Comparison of ENCODE assay signal across 12 cellular contexts in the genomic region with DNA sequence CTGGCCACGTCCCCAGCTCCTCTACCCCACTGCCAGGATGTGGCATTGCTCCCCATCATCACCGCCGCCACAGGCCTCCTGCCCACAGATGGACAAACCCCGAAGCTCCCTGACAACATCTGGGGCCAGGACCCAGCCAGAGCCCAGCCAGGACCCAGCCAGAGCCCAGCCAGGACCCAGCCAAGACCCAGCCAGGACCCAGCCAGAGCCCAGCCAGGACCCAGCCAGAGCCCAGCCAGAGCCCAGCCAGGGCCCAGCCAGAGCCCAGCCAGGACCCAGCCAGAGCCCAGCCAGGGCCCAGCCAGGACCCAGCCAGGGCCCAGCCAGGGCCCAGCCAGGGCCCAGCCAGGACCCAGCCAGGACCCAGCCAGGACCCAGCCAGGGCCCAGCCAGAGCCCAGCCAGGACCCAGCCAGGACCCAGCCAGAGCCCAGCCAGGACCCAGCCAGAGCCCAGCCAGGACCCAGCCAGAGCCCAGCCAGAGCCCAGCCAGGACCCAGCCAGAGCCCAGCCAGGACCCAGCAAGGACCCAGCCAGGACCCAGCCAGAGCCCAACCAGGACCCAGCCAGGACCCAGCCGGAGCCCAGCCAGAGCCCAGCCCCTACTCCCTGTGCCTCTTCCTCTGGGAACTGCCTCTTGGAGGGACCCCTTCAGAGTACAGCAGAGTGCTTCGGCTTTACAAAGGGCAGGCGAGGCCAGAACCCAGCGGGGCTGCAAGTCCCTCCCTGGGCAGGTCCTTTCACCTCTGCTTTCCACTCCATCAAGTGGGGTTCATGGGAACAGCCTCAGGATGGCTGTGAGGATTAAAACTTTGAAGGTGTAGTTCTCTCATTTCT. TPM values are rescaled to one million over a fixed set of nuclear protein-coding genes. Genes with fewer than 3 reads are reported as not detected.
"Had no signal": no experiment of that assay in that cellular context is flagged by ENCODE, and none has a peak within 500 bp of the region (broad histone marks: within the 10 kb centered on the region; RNA-seq: fewer than 3 reads in every experiment).

No MANE protein-coding gene starts in this region.

- H3K36me3 ChIP-seq: right atrium auricular region had no signal

- H3K4me3 ChIP-seq: right atrium auricular region had no signal

- H3K9me3 Mint-ChIP-seq: activated naive CD8-positive, alpha-beta T cell treated with anti-CD3 and anti-CD28 coated beads, Interleukin-2, amount 10 ng/mL, durations not matched to agents 7 days and 5 days; mesothelial cell of epicardium; stimulated activated effector memory CD8-positive, alpha-beta T cell treated with anti-CD3 and anti-CD28 coated beads, Interleukin-12 subunit alpha, Interleukin-12 subunit beta, amount 100 ng/mL, for 72 hours had no signal

- H3K27ac Mint-ChIP-seq: activated naive CD8-positive, alpha-beta T cell treated with anti-CD3 and anti-CD28 coated beads, Interleukin-2, amount 10 ng/mL, durations not matched to agents 7 days and 5 days; mesothelial cell of epicardium had no signal

- H3K27me3 Mint-ChIP-seq: activated naive CD8-positive, alpha-beta T cell treated with anti-CD3 and anti-CD28 coated beads, Interleukin-2, amount 10 ng/mL, durations not matched to agents 7 days and 5 days had no signal

- H3K27me3 ChIP-seq: right atrium auricular region had no signal

- ATAC-seq: left lobe of liver; stimulated activated effector memory CD8-positive, alpha-beta T cell treated with anti-CD3 and anti-CD28 coated beads, Interleukin-12 subunit alpha, Interleukin-12 subunit beta, amount 100 ng/mL, for 72 hours had no signal

- DNase-seq: activated gamma-delta T cell; activated naive CD8-positive, alpha-beta T cell treated with anti-CD3 and anti-CD28 coated beads, Interleukin-2, amount 10 ng/mL, durations not matched to agents 7 days and 5 days; activated T-cell treated with anti-CD3 and anti-CD28 coated beads, Interleukin-2, amount 50 U/mL, for 48 hours; foreskin melanocyte; small intestine; T-helper 2 cell; trophoblast cell had no signal

- H3K4me1 ChIP-seq: right atrium auricular region had no signal

- H3K27ac ChIP-seq: right atrium auricular region had no signal

- H3K4me1 Mint-ChIP-seq: activated naive CD8-positive, alpha-beta T cell treated with anti-CD3 and anti-CD28 coated beads, Interleukin-2, amount 10 ng/mL, durations not matched to agents 7 days and 5 days; mesothelial cell of epicardium; stimulated activated effector memory CD8-positive, alpha-beta T cell treated with anti-CD3 and anti-CD28 coated beads, Interleukin-12 subunit alpha, Interleukin-12 subunit beta, amount 100 ng/mL, for 72 hours had no signal

- H3K4me3 Mint-ChIP-seq: activated naive CD8-positive, alpha-beta T cell treated with anti-CD3 and anti-CD28 coated beads, Interleukin-2, amount 10 ng/mL, durations not matched to agents 7 days and 5 days; mesothelial cell of epicardium; stimulated activated effector memory CD8-positive, alpha-beta T cell treated with anti-CD3 and anti-CD28 coated beads, Interleukin-12 subunit alpha, Interleukin-12 subunit beta, amount 100 ng/mL, for 72 hours had no signal

- H3K36me3 Mint-ChIP-seq: activated naive CD8-positive, alpha-beta T cell treated with anti-CD3 and anti-CD28 coated beads, Interleukin-2, amount 10 ng/mL, durations not matched to agents 7 days and 5 days; mesothelial cell of epicardium; stimulated activated effector memory CD8-positive, alpha-beta T cell treated with anti-CD3 and anti-CD28 coated beads, Interleukin-12 subunit alpha, Interleukin-12 subunit beta, amount 100 ng/mL, for 72 hours had no signal

- H3K9me3 ChIP-seq: right atrium auricular region had no signal

RNA-seq across cellular contexts. Expression of a gene that starts 43.7 kb away (rescaled TPM):
- total RNA-seq: left lobe of liver, subcutaneous adipose tissue had no signal
